In genomic region chr20:63896136-63896890, GRCh38 we compare ENCODE assay signal across 1 cellular context.
TF ChIP-seq lines count a peak whose summit lies in the region.

No MANE protein-coding gene starts in this region.

TF ChIP-seq in HepG2, 621 proteins besides CTCF, POLR2A, EP300 and RAD21 (continued from another document and continues in another):
- TF ChIP-seq SKIL (CRISPR knock-in tag; IDR thresholded peaks at IDR 0.05; ENCODE audit: borderline replicate concordance) (no peak; the same call in 1 of the 2 replicates), TARDBP (CRISPR knock-in tag; IDR thresholded peaks at IDR 0.05) (peak; percentile 77; the same call in 1 of the 2 replicates), POLR2G (IDR thresholded peaks at IDR 0.05; ENCODE audit: low read depth, low read length) (peak; percentile 63), REXO4 (CRISPR knock-in tag; IDR thresholded peaks at IDR 0.05; ENCODE audit: borderline replicate concordance) (no peak), ZC3H4 (CRISPR knock-in tag; IDR thresholded peaks at IDR 0.05; ENCODE audit: borderline replicate concordance) (no peak), JARID2 (CRISPR knock-in tag; IDR thresholded peaks at IDR 0.05; ENCODE audit: insufficient replicate concordance) (no peak), POGZ (CRISPR knock-in tag; IDR thresholded peaks at IDR 0.05) (no peak), MIXL1 (CRISPR knock-in tag; IDR thresholded peaks at IDR 0.05) (no peak), KAT8 (CRISPR knock-in tag; IDR thresholded peaks at IDR 0.05) (peak; percentile 86), ARNTL (CRISPR knock-in tag; IDR thresholded peaks at IDR 0.05) (peak; percentile 74), PITX1 (CRISPR knock-in tag; IDR thresholded peaks at IDR 0.05) (peak; percentile 75), HOXD1 (CRISPR knock-in tag; IDR thresholded peaks at IDR 0.05) (0 out of 2 replicates have a peak, but pooled peaks have one; percentile 11), ZNF280B (CRISPR knock-in tag; IDR thresholded peaks at IDR 0.05; ENCODE audit: borderline replicate concordance) (no peak), PBX3 (CRISPR knock-in tag; IDR thresholded peaks at IDR 0.05; ENCODE audit: borderline replicate concordance) (0 out of 2 replicates have a peak, but pooled peaks have one; percentile 42), ATF4 (CRISPR knock-in tag; IDR thresholded peaks at IDR 0.05) (no peak), ZNF609 (CRISPR knock-in tag; IDR thresholded peaks at IDR 0.05; ENCODE audit: borderline replicate concordance) (peak; percentile 38; the same call in 1 of the 2 replicates), MLXIP (CRISPR knock-in tag; IDR thresholded peaks at IDR 0.05; ENCODE audit: borderline replicate concordance) (0 out of 2 replicates have a peak, but pooled peaks have one; percentile 24), ZNF317 (CRISPR knock-in tag; IDR thresholded peaks at IDR 0.05) (no peak), SNAPC2 (CRISPR knock-in tag; IDR thresholded peaks at IDR 0.05) (peak; percentile 85; the same call in 1 of the 2 replicates), ZFP36 (IDR thresholded peaks at IDR 0.05; ENCODE audit: borderline replicate concordance, low read depth, low read length, partially characterized antibody) (no peak), ZBED4 (CRISPR knock-in tag; IDR thresholded peaks at IDR 0.05; ENCODE audit: borderline replicate concordance) (peak; percentile 57; the same call in 1 of the 2 replicates), DZIP1 (CRISPR knock-in tag; IDR thresholded peaks at IDR 0.05) (no peak), SALL2 (CRISPR knock-in tag; IDR thresholded peaks at IDR 0.05) (peak; percentile 88), ZHX1 (CRISPR knock-in tag; IDR thresholded peaks at IDR 0.05; ENCODE audit: low read depth) (peak; percentile 77; the same call in 1 of the 2 replicates), GABPA (IDR thresholded peaks at IDR 0.05; ENCODE audit: low read depth, low read length) (no peak), GABPA (CRISPR knock-in tag; IDR thresholded peaks at IDR 0.05; ENCODE audit: low read depth) (peak; percentile 88), NR0B2 (CRISPR knock-in tag; IDR thresholded peaks at IDR 0.05) (0 out of 2 replicates have a peak, but pooled peaks have one; percentile 47), ZNF331 (CRISPR knock-in tag; IDR thresholded peaks at IDR 0.05) (no peak; the same call in 1 of the 2 replicates)
